ENCODE assay signal across 9 cellular contexts in the genomic region with DNA sequence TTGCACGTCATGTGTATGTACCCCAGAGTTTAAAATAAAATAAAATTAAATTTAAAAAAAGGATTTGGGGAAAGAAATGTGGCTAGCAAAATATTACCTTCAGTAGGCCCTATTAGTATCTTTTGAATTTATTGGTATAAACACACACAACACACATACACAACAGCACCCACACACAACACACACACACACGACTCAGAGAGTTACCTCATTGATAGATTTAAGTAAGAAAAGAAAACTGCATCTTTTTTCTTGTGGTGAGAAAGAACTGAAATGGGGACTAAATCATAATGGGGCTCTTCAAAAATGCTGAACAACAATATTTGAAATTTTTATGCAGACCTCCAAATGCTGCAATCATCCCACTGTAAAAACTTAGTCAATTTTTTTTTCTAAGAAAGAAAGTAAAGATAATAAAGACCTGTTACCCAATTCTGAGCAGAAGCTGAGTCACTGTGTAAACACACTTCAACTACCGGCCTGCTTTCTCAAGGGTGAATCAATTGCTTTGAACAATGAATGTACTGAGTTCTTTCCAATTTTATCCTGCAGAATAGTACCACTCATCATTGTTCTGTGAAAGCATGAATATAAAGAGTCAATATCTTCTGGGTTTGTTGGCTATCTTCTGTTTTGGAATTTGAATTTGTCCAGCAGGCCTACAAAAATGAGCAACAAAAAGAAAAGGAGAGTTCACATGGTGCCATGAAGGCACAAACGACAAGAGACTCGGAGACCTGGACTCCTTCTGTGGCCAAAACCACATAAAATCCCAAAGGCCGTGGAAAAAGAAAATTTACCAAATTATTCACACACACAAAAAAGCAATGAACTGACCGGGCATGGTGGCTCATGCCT. TPM values are rescaled to one million over a fixed set of nuclear protein-coding genes. Genes with fewer than 3 reads are reported as not detected.
DNase-seq lines count a peak whose midpoint lies in the region; ATAC-seq, FAIRE-seq and TF ChIP-seq lines count a peak whose summit lies in the region.
"Had no signal": no experiment of that assay in that cellular context is flagged by ENCODE, and none has a peak within 500 bp of the region (broad histone marks: within the 10 kb centered on the region; RNA-seq: fewer than 3 reads in every experiment).

No MANE protein-coding gene starts in this region.

- H3K27me3 Mint-ChIP-seq in natural killer cell treated with Interleukin-12 subunit alpha and Interleukin-12 subunit beta and Interleukin-15 and Interleukin-18, amount 100 ng/mL, for 72 hours: peaks cover 8 to 16% of the 10 kb centered on the region in 2 donors

- H3K27ac ChIP-seq in hepatocyte (peak overlapping the region; percentile 9), gastroesophageal sphincter (no peak overlapping the region)

- no peaks in the 10 kb centered on the region for H3K4me1 ChIP-seq in hepatocyte (ENCODE audit: insufficient read depth)
- H3K4me1 ChIP-seq in gastroesophageal sphincter: no peaks in the 10 kb centered on the region

- H3K79me2 ChIP-seq in hepatocyte: no peaks in the 10 kb centered on the region

- no peak overlapping the region for H3K27ac Mint-ChIP-seq in natural killer cell treated with Interleukin-12 subunit alpha and Interleukin-12 subunit beta and Interleukin-15 and Interleukin-18, amount 100 ng/mL, for 72 hours
- H3K27ac Mint-ChIP-seq: B cell had no signal

- TF ChIP-seq POLR2A in gastroesophageal sphincter (IDR thresholded peaks at IDR 0.05): no peak

- H3K9me2 ChIP-seq in hepatocyte (replicated peaks; ENCODE audit: insufficient read depth): no peaks in the 10 kb centered on the region

- WGBS in hepatocyte (ENCODE audit: low lambda C conversion rate, missing lambda C conversion rate): 63% methylated on average over 7 of the region's 7 CpGs
- 60 to 79% methylated on average over 4 to 7 of the region's 7 CpGs for WGBS in gastroesophageal sphincter (ENCODE audit: low coverage in 1 of 2), 2 donors

- H3K9me3 Mint-ChIP-seq in natural killer cell treated with Interleukin-12 subunit alpha and Interleukin-12 subunit beta and Interleukin-15 and Interleukin-18, amount 100 ng/mL, for 72 hours: no peaks in the 10 kb centered on the region

- H4K20me1 ChIP-seq in hepatocyte (ENCODE audit: insufficient read depth, poor library complexity, severe bottlenecking): no peaks in the 10 kb centered on the region

- no peak overlapping the region for H3K4me3 Mint-ChIP-seq in natural killer cell treated with Interleukin-12 subunit alpha and Interleukin-12 subunit beta and Interleukin-15 and Interleukin-18, amount 100 ng/mL, for 72 hours
- H3K4me3 Mint-ChIP-seq: B cell had no signal

- no peak overlapping the region for H2AFZ ChIP-seq in hepatocyte

- TF ChIP-seq CTCF in hepatocyte (IDR thresholded peaks at IDR 0.05; ENCODE audit: poor library complexity) (no peak), gastroesophageal sphincter (IDR thresholded peaks at IDR 0.05) (no peak)

- DNase-seq in NCI-H345 (lab: John Stamatoyannopoulos, UW) (peak; percentile 2), NCI-H345 treated with DMSO at 0.1 percent for 48 hours (lab: John Stamatoyannopoulos, UW; ENCODE audit: unreplicated experiment) (no peak), hepatocyte (ENCODE audit: low spot score) (peak; percentile 54), urothelium cell line (ENCODE audit: low spot score) (peak; percentile 60)
- DNase-seq in natural killer cell treated with Interleukin-12 subunit alpha and Interleukin-12 subunit beta and Interleukin-15 and Interleukin-18, amount 100 ng/mL, for 72 hours (ENCODE audit: low spot score): no peak

- no peak for TF ChIP-seq EP300 in gastroesophageal sphincter (IDR thresholded peaks at IDR 0.05)

- no peaks in the 10 kb centered on the region for H3K4me1 Mint-ChIP-seq in natural killer cell treated with Interleukin-12 subunit alpha and Interleukin-12 subunit beta and Interleukin-15 and Interleukin-18, amount 100 ng/mL, for 72 hours (ENCODE audit: low read depth in 2 of 2)
- H3K4me1 Mint-ChIP-seq: B cell had no signal

- no peaks in the 10 kb centered on the region for H3K9me3 ChIP-seq in hepatocyte (ENCODE audit: low read depth)
- no peaks in the 10 kb centered on the region for H3K9me3 ChIP-seq in gastroesophageal sphincter

- peaks cover 4% of the 10 kb centered on the region for H3K36me3 Mint-ChIP-seq in natural killer cell treated with Interleukin-12 subunit alpha and Interleukin-12 subunit beta and Interleukin-15 and Interleukin-18, amount 100 ng/mL, for 72 hours

- no peaks in the 10 kb centered on the region for H3K27me3 ChIP-seq in hepatocyte
- H3K27me3 ChIP-seq in gastroesophageal sphincter: no peaks in the 10 kb centered on the region

- no peak for FAIRE-seq in urothelium cell line (lab: Jason Lieb, UNC)

- no peak overlapping the region for H3K4me2 ChIP-seq in hepatocyte

- ATAC-seq in SK-N-SH treated with all-trans-retinoic acid at 6 μM for 48 hours (no peak), gastroesophageal sphincter (no peak), GM21515 (IDR thresholded peaks at IDR 0.05; ENCODE audit: unreplicated experiment) (no peak)
- no peak for ATAC-seq in natural killer cell treated with Interleukin-12 subunit alpha and Interleukin-12 subunit beta and Interleukin-15 and Interleukin-18, amount 100 ng/mL, for 72 hours

- H3K36me3 ChIP-seq in hepatocyte (replicated peaks; ENCODE audit: insufficient read depth, low read depth): no peaks in the 10 kb centered on the region
- no peaks in the 10 kb centered on the region for H3K36me3 ChIP-seq in gastroesophageal sphincter

- no peak overlapping the region for H3K4me3 ChIP-seq in hepatocyte
- H3K4me3 ChIP-seq in gastroesophageal sphincter: no peak overlapping the region

TF ChIP-seq in SK-N-SH treated with all-trans-retinoic acid at 6 μM for 48 hours, 23 proteins besides CTCF, POLR2A, EP300 and RAD21:
- TF ChIP-seq ISL1 (CRISPR knock-in tag; IDR thresholded peaks at IDR 0.05) (peak; percentile 59), ZFP3 (CRISPR knock-in tag; IDR thresholded peaks at IDR 0.05) (0 out of 2 replicates have a peak, but pooled peaks have one; percentile 21), ZNF565 (CRISPR knock-in tag; conservative IDR thresholded peaks at IDR 0.05; ENCODE audit: low read depth) (no peak), OSR1 (CRISPR knock-in tag; IDR thresholded peaks at IDR 0.05) (no peak), CSDC2 (CRISPR knock-in tag; IDR thresholded peaks at IDR 0.05) (no peak)

RNA-seq across cellular contexts. Expression of gene CCNG1, which starts 57.9 kb away (rescaled TPM):
- 332 and 390 TPM in 2 replicates for total RNA-seq in hepatocyte
- polyA plus RNA-seq in hepatocyte: 141 and 158 TPM in 2 replicates
- 10 to 100 TPM; 58.4 to 98.7 TPM for total RNA-seq in natural killer cell treated with Interleukin-12 subunit alpha and Interleukin-12 subunit beta and Interleukin-15 and Interleukin-18, amount 100 ng/mL, for 72 hours
- 100 to 1,000 TPM; 132 to 189 (median 166) TPM for total RNA-seq in gastroesophageal sphincter

Comparison
In these comparisons a context has a peak if more than half of its experiments do, and no peak if none do; other contexts are left out.
1. DNase-seq: peak in NCI-H345 (single experiment), hepatocyte (single experiment) and urothelium cell line (single experiment); none in NCI-H345 treated with DMSO at 0.1 percent for 48 hours (single experiment) and natural killer cell treated with Interleukin-12 subunit alpha and Interleukin-12 subunit beta and Interleukin-15 and Interleukin-18, amount 100 ng/mL, for 72 hours (single experiment).